ENCODE assay signal across 11 cellular contexts in the genomic region with DNA sequence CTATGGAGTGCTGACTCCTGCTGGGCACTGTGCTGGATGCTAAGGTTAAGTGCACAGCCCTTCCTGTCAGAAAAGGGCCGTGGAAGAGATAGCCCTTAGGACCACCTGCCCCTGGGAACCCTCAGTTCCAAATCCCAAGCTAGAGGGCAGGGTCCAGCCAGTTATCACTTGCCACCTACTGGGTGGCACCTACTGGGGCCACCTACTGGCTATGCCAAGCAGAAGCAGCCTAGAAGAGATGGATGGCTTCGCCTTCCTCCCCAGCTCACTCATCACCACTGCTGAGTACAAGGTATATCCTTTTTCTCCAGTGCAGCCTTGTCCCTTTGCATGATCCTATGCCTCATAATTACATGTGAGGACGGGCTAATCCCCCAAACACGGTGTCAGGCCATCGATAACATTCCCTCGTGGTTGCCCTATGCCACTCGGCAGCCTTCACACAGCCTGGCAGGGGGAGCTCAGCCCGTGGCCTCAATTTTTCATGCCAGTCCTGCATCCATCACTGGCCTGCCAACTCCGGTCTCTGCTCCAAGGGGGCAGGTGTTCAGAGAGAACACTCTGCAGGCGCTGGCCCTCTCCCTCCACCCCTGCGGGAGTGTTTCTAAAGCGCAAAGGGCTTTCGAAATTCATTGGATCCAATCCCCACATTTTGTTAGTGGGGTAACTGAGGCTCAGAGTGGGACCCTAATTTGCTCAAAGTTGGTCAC. TPM values are rescaled to one million over a fixed set of nuclear protein-coding genes. Genes with fewer than 3 reads are reported as not detected.
DNase-seq lines count a peak whose midpoint lies in the region; ATAC-seq and TF ChIP-seq lines count a peak whose summit lies in the region.
"Had no signal": no experiment of that assay in that cellular context is flagged by ENCODE, and none has a peak within 500 bp of the region (broad histone marks: within the 10 kb centered on the region; RNA-seq: fewer than 3 reads in every experiment).

No MANE protein-coding gene starts in this region.

- H3K79me2 ChIP-seq in Karpas-422 (ENCODE audit: low read length): no peaks in the 10 kb centered on the region
- no peaks in the 10 kb centered on the region for H3K79me2 ChIP-seq in smooth muscle cell (ENCODE audit: low read depth)

- no peaks in the 10 kb centered on the region for H3K36me3 Mint-ChIP-seq in activated naive CD8-positive, alpha-beta T cell treated with anti-CD3 and anti-CD28 coated beads, Interleukin-2, amount 10 ng/mL, durations not matched to agents 7 days and 5 days
- no peaks in the 10 kb centered on the region for H3K36me3 Mint-ChIP-seq in activated naive CD8-positive, alpha-beta T cell treated with anti-CD3 and anti-CD28 coated beads for 36 hours
- H3K36me3 Mint-ChIP-seq: CD4-positive, CD25-positive, alpha-beta regulatory T cell had no signal

- no peak for TF ChIP-seq EP300 in sigmoid colon (IDR thresholded peaks at IDR 0.05)

- intact Hi-C loops in sigmoid colon (cut with DNase I): no loop called here

- peaks cover 32% of the 10 kb centered on the region for H3K27me3 Mint-ChIP-seq in activated naive CD8-positive, alpha-beta T cell treated with anti-CD3 and anti-CD28 coated beads, Interleukin-2, amount 10 ng/mL, durations not matched to agents 7 days and 5 days
- peaks cover 20% of the 10 kb centered on the region for H3K27me3 Mint-ChIP-seq in activated naive CD8-positive, alpha-beta T cell treated with anti-CD3 and anti-CD28 coated beads for 36 hours

- H4K20me1 ChIP-seq in Karpas-422 (ENCODE audit: insufficient read depth, low read depth, low read length): no peaks in the 10 kb centered on the region
- no peaks in the 10 kb centered on the region for H4K20me1 ChIP-seq in smooth muscle cell (ENCODE audit: low read depth)

- H3K27me3 ChIP-seq in Karpas-422 (ENCODE audit: low read length) (no peaks in the 10 kb centered on the region), smooth muscle cell (ENCODE audit: low read depth) (peaks cover 33% of the 10 kb centered on the region), sigmoid colon (peaks cover 0 to 32% (median 0%) of the 10 kb centered on the region in 3 donors)

- H2AFZ ChIP-seq in Karpas-422 (ENCODE audit: low read length): no peak overlapping the region
- no peak overlapping the region for H2AFZ ChIP-seq in smooth muscle cell (ENCODE audit: low read depth)

- H3K27ac ChIP-seq in Karpas-422 (ENCODE audit: low read length) (no peak overlapping the region), smooth muscle cell (ENCODE audit: low read depth) (no peak overlapping the region), sigmoid colon (no peak overlapping the region)
- H3K27ac ChIP-seq: pancreas had no signal

- no peak overlapping the region for H3K4me3 Mint-ChIP-seq in activated naive CD8-positive, alpha-beta T cell treated with anti-CD3 and anti-CD28 coated beads, Interleukin-2, amount 10 ng/mL, durations not matched to agents 7 days and 5 days
- H3K4me3 Mint-ChIP-seq in activated naive CD8-positive, alpha-beta T cell treated with anti-CD3 and anti-CD28 coated beads for 36 hours: no peak overlapping the region

- H3F3A ChIP-seq in smooth muscle cell (ENCODE audit: low read depth): no peaks in the 10 kb centered on the region

- H3K9ac ChIP-seq in Karpas-422 (ENCODE audit: low read length) (no peak overlapping the region), smooth muscle cell (ENCODE audit: low read depth) (no peak overlapping the region)

- no peak overlapping the region for H3K27ac Mint-ChIP-seq in activated naive CD8-positive, alpha-beta T cell treated with anti-CD3 and anti-CD28 coated beads, Interleukin-2, amount 10 ng/mL, durations not matched to agents 7 days and 5 days
- no peak overlapping the region for H3K27ac Mint-ChIP-seq in activated naive CD8-positive, alpha-beta T cell treated with anti-CD3 and anti-CD28 coated beads for 36 hours
- H3K27ac Mint-ChIP-seq: CD4-positive, CD25-positive, alpha-beta regulatory T cell had no signal

- H3K4me2 ChIP-seq in Karpas-422 (ENCODE audit: low read depth, low read length, poor library complexity, severe bottlenecking) (no peak overlapping the region), smooth muscle cell (no peak overlapping the region)

- H3K9me3 ChIP-seq in Karpas-422 (ENCODE audit: low read length) (no peaks in the 10 kb centered on the region), smooth muscle cell (replicated peaks; ENCODE audit: low read depth) (no peaks in the 10 kb centered on the region), sigmoid colon (no peaks in the 10 kb centered on the region)
- H3K9me3 ChIP-seq: pancreas had no signal

- H3K4me1 ChIP-seq in Karpas-422 (ENCODE audit: low read length): no peaks in the 10 kb centered on the region
- H3K4me1 ChIP-seq in smooth muscle cell (ENCODE audit: low read depth): no peaks in the 10 kb centered on the region
- H3K4me1 ChIP-seq in sigmoid colon: no peaks in the 10 kb centered on the region
- H3K4me1 ChIP-seq: pancreas had no signal

- POLR2A ChIA-PET in activated naive CD8-positive, alpha-beta T cell treated with anti-CD3 and anti-CD28 coated beads, Interleukin-2, amount 10 ng/mL, durations not matched to agents 7 days and 5 days (lab: Charles Lee): no interaction called here

- no peak for TF ChIP-seq POLR2A in sigmoid colon (IDR thresholded peaks at IDR 0.05)

- DNase-seq in activated naive CD8-positive, alpha-beta T cell treated with anti-CD3 and anti-CD28 coated beads, Interleukin-2, amount 10 ng/mL, durations not matched to agents 7 days and 5 days: no peak
- DNase-seq in activated naive CD8-positive, alpha-beta T cell treated with anti-CD3 and anti-CD28 coated beads for 36 hours: no peak
- DNase-seq in Karpas-422: peak; percentile 42
- DNase-seq in cardiac fibroblast (ENCODE audit: low read depth in 2 of 2): no peak
- no peak for DNase-seq in smooth muscle cell (lab: John Stamatoyannopoulos, UW; ENCODE audit: unreplicated experiment)
- no peak for DNase-seq in sigmoid colon
- DNase-seq: pancreas had no signal

- WGBS in smooth muscle cell (ENCODE audit: low lambda C conversion rate): 80% methylated on average over 13 of the region's 13 CpGs
- 72 to 79% methylated on average over 13 of the region's 13 CpGs for WGBS in sigmoid colon, 2 donors

- no peaks in the 10 kb centered on the region for H3K36me3 ChIP-seq in Karpas-422 (ENCODE audit: insufficient read depth, low read length)
- H3K36me3 ChIP-seq in smooth muscle cell (ENCODE audit: low read depth): no peaks in the 10 kb centered on the region
- no peaks in the 10 kb centered on the region for H3K36me3 ChIP-seq in sigmoid colon
- H3K36me3 ChIP-seq: pancreas had no signal

- TF ChIP-seq CTCF in cardiac fibroblast (IDR thresholded peaks at IDR 0.05; ENCODE audit: low read depth, low read length) (peak; percentile 43), smooth muscle cell (IDR thresholded peaks at IDR 0.05; ENCODE audit: borderline replicate concordance, insufficient read depth, poor library complexity, severe bottlenecking) (peak; percentile 10), sigmoid colon (IDR thresholded peaks at IDR 0.05) (no peak)

- H3K4me1 Mint-ChIP-seq in activated naive CD8-positive, alpha-beta T cell treated with anti-CD3 and anti-CD28 coated beads, Interleukin-2, amount 10 ng/mL, durations not matched to agents 7 days and 5 days: peaks cover 6% of the 10 kb centered on the region
- H3K4me1 Mint-ChIP-seq in activated naive CD8-positive, alpha-beta T cell treated with anti-CD3 and anti-CD28 coated beads for 36 hours: no peaks in the 10 kb centered on the region
- H3K4me1 Mint-ChIP-seq: CD4-positive, CD25-positive, alpha-beta regulatory T cell had no signal

- no peaks in the 10 kb centered on the region for H3K9me3 Mint-ChIP-seq in activated naive CD8-positive, alpha-beta T cell treated with anti-CD3 and anti-CD28 coated beads, Interleukin-2, amount 10 ng/mL, durations not matched to agents 7 days and 5 days
- H3K9me3 Mint-ChIP-seq in activated naive CD8-positive, alpha-beta T cell treated with anti-CD3 and anti-CD28 coated beads for 36 hours: no peaks in the 10 kb centered on the region
- H3K9me3 Mint-ChIP-seq: CD4-positive, CD25-positive, alpha-beta regulatory T cell had no signal

- peak; percentile 45 for ATAC-seq in activated naive CD8-positive, alpha-beta T cell treated with anti-CD3 and anti-CD28 coated beads, Interleukin-2, amount 10 ng/mL, durations not matched to agents 7 days and 5 days (ENCODE audit: low read depth)
- ATAC-seq in GM21390 (IDR thresholded peaks at IDR 0.05; ENCODE audit: unreplicated experiment) (no peak), GM18909 (IDR thresholded peaks at IDR 0.05; ENCODE audit: poor library complexity, unreplicated experiment) (no peak)

- H3K4me3 ChIP-seq in Karpas-422 (ENCODE audit: low read length): no peak overlapping the region
- no peak overlapping the region for H3K4me3 ChIP-seq in cardiac fibroblast (replicated peaks in 1 of 2; ENCODE audit: low read depth in 2 of 2, low read length in 2 of 2)
- H3K4me3 ChIP-seq in smooth muscle cell: no peak overlapping the region
- no peak overlapping the region for H3K4me3 ChIP-seq in sigmoid colon
- H3K4me3 ChIP-seq: pancreas had no signal

- no peaks in the 10 kb centered on the region for H3K9me2 ChIP-seq in Karpas-422 (replicated peaks; ENCODE audit: insufficient read depth, low read length)

RNA-seq across cellular contexts. Expression of gene SYT2, which starts 49.0 kb away (rescaled TPM):
- total RNA-seq in activated naive CD8-positive, alpha-beta T cell treated with anti-CD3 and anti-CD28 coated beads, Interleukin-2, amount 10 ng/mL, durations not matched to agents 7 days and 5 days: not detected
- not detected for total RNA-seq in activated naive CD8-positive, alpha-beta T cell treated with anti-CD3 and anti-CD28 coated beads for 36 hours
- total RNA-seq in Karpas-422 (2014; rRNA removed; shearing (Covaris generic); ENCODE audit: low replicate concordance): not detected in 2 replicates
- total RNA-seq in smooth muscle cell: not detected in 2 replicates
- polyA plus RNA-seq in smooth muscle cell: 0.31 TPM in 1 of 2 replicates, not detected in the other
- under 1 TPM in 1 of 4 donors, not detected in 3; 0.16 TPM for total RNA-seq in sigmoid colon
- polyA plus RNA-seq in sigmoid colon: under 1 TPM in 1 of 3 donors, not detected in 2; 0.10 TPM
- total RNA-seq: CD4-positive, CD25-positive, alpha-beta regulatory T cell; dermis microvascular lymphatic vessel endothelial cell had no signal

Comparison
In these comparisons a context has a peak if more than half of its experiments do, and no peak if none do; other contexts are left out.
1. CTCF ChIP-seq: peak in cardiac fibroblast (single experiment) and smooth muscle cell (single experiment); none in sigmoid colon (0 of 4).